17 cellular contexts compared by ENCODE assay signal in the genomic region with DNA sequence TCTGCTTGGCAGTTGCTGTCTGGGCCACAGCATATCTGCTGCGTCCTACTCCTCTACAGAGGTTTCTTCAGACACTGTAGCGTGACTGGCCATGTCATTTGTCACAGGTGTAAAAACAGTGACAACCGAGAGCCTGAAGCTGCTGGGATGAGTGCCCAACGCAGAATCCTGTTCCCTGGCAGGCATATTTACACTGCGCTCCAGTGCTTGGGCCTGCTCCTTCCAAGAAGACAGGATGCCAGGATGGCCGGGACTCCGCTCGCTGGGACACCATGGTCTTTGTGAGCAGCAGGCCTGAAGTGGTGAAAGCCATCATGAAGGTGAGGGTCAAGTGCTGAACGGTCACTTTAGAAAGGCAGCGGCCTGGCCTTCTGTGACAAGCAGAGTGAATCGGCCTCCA.
A peak's percentile ranks its signal among the peaks of the same experiment; 100 is the strongest.
DNase-seq lines count a peak whose midpoint lies in the region; ATAC-seq and TF ChIP-seq lines count a peak whose summit lies in the region.
"Had no signal": no experiment of that assay in that cellular context is flagged by ENCODE, and none has a peak within 500 bp of the region (broad histone marks: within the 10 kb centered on the region; RNA-seq: fewer than 3 reads in every experiment).

No MANE protein-coding gene starts in this region.

- no peaks in the 10 kb centered on the region for H3K36me3 ChIP-seq in mammary epithelial cell (ENCODE audit: insufficient read depth, low read length)

- no peak overlapping the region for H3K27ac Mint-ChIP-seq in natural killer cell

- peaks cover 4% of the 10 kb centered on the region for H3K27me3 ChIP-seq in mammary epithelial cell (ENCODE audit: insufficient read depth, low read length)

- intact Hi-C loops in cardiac septum (cut with DNase I) (no loop called here), natural killer cell (cut with micrococcal nuclease) (no loop called here), mammary epithelial cell (cut with micrococcal nuclease) (no loop called here)

- no peaks in the 10 kb centered on the region for H3K4me1 Mint-ChIP-seq in natural killer cell

- WGBS in mammary epithelial cell (ENCODE audit: low coverage, missing lambda C conversion rate) = 68% methylated on average over 8 of the region's 11 CpGs

- H3K27me3 Mint-ChIP-seq in natural killer cell (ENCODE audit: low read depth in 2 of 2) = peaks cover under 1 to 11% of the 10 kb centered on the region in 2 donors

- H2AFZ ChIP-seq in mammary epithelial cell (ENCODE audit: low read depth, low read length) = no peak overlapping the region

- H3K27ac ChIP-seq in mammary epithelial cell (ENCODE audit: insufficient read depth, low read depth, low read length) = no peak overlapping the region
- H3K27ac ChIP-seq: HL-60, SK-N-MC had no signal

- ATAC-seq in HG02870 (IDR thresholded peaks at IDR 0.05; ENCODE audit: unreplicated experiment) (no peak), natural killer cell (no peak)
- ATAC-seq: PC-3 had no signal

- no peaks in the 10 kb centered on the region for H3K4me1 ChIP-seq in mammary epithelial cell (ENCODE audit: insufficient read depth, low read length)

- no peaks in the 10 kb centered on the region for H3K9me3 ChIP-seq in mammary epithelial cell (replicated peaks; ENCODE audit: insufficient read depth, low read length)
- H3K9me3 ChIP-seq: Caco-2 had no signal

- no peak for TF ChIP-seq CTCF in natural killer cell (IDR thresholded peaks at IDR 0.05)
- TF ChIP-seq CTCF in mammary epithelial cell (conservative IDR thresholded peaks at IDR 0.05 in 1 of 2, IDR thresholded peaks at IDR 0.05 in 1 of 2; ENCODE audit: extremely low read depth in 1 of 2, insufficient read depth in 1 of 2, low read depth in 1 of 2, low read length in 2 of 2) = no peak

- no peak overlapping the region for H3K4me3 Mint-ChIP-seq in natural killer cell

- H3K36me3 Mint-ChIP-seq in natural killer cell = no peaks in the 10 kb centered on the region

- BruUV-seq in mammary epithelial cell (replicated peaks; lab: Mats Ljungman, UMichigan) = no TSS peak

- H3K4me3 ChIP-seq in mammary epithelial cell (replicated peaks in 1 of 3; ENCODE audit: insufficient read depth in 1 of 3, low read depth in 2 of 3, low read length in 3 of 3) = no peak overlapping the region
- H3K4me3 ChIP-seq: SK-N-MC had no signal

- CTCF ChIA-PET in mammary epithelial cell (lab: Charles Lee; ENCODE audit: low non-redundant PET) = no interaction called here

- H3K9ac ChIP-seq in mammary epithelial cell (ENCODE audit: insufficient read depth, low read length) = no peak overlapping the region

- H4K20me1 ChIP-seq in mammary epithelial cell (ENCODE audit: insufficient read depth, low read length) = no peaks in the 10 kb centered on the region

- no peaks in the 10 kb centered on the region for H3K9me3 Mint-ChIP-seq in natural killer cell

- no peak overlapping the region for H3K4me2 ChIP-seq in mammary epithelial cell (ENCODE audit: insufficient read depth, low read depth, low read length)

- H3K79me2 ChIP-seq in mammary epithelial cell (ENCODE audit: insufficient read depth, low read length) = no peaks in the 10 kb centered on the region

- peak; percentile 68 for DNase-seq in DMS79 treated with DMSO at 0.1 percent for 48 hours (lab: John Stamatoyannopoulos, UW)
- DNase-seq in NCI-H2029 treated with DMSO at 0.1 percent for 48 hours (lab: John Stamatoyannopoulos, UW) = peak; percentile 47
- peak; percentile 49 for DNase-seq in cardiac septum (ENCODE audit: low spot score)
- DNase-seq in occipital lobe (lab: John Stamatoyannopoulos, UW) = peak; percentile 46
- DNase-seq in stimulated activated CD4-positive, alpha-beta T cell treated with anti-CD3 and anti-CD28 coated beads, Interleukin-2, amount 100 ng/mL, for 24 hours = no peak
- no peak for DNase-seq in natural killer cell
- DNase-seq in mammary epithelial cell = no peak
- DNase-seq: AML-193, Caco-2, GDM1, GOT3, NCI-H1048, NCI-H1694, PC-3 had no signal

- in situ Hi-C loops in mammary epithelial cell (cut with MboI; ENCODE audit: low sequenced_read_pairs in 2 of 2) = loop anchor here in 1 of 2 donors (25.0 kb wide), 1 partner anchor 169 kb away; no protein-coding TSS in a partner anchor

- dilution Hi-C loops in mammary epithelial cell (cut with HindIII; ENCODE audit: low sequenced_read_pairs) = no loop called here

Comparison
In these comparisons a context has a peak if more than half of its experiments do, and no peak if none do; other contexts are left out.
1. DNase-seq: peak in DMS79 treated with DMSO at 0.1 percent for 48 hours (single experiment), NCI-H2029 treated with DMSO at 0.1 percent for 48 hours (single experiment), cardiac septum (single experiment) and occipital lobe (single experiment); none in stimulated activated CD4-positive, alpha-beta T cell treated with anti-CD3 and anti-CD28 coated beads, Interleukin-2, amount 100 ng/mL, for 24 hours (0 of 2), natural killer cell (single experiment) and mammary epithelial cell (single experiment).